ENCODE assay signal across 17 cellular contexts in genomic region chr5:135979510-135979909, GRCh38. TPM values are rescaled to one million over a fixed set of nuclear protein-coding genes. Genes with fewer than 3 reads are reported as not detected.
DNase-seq lines count a peak whose midpoint lies in the region; ATAC-seq and TF ChIP-seq lines count a peak whose summit lies in the region.
"Had no signal": no experiment of that assay in that cellular context is flagged by ENCODE, and none has a peak within 500 bp of the region (broad histone marks: within the 10 kb centered on the region; RNA-seq: fewer than 3 reads in every experiment).

No MANE protein-coding gene starts in this region.

- peak overlapping the region; percentile 12 for H3K9ac ChIP-seq in skeletal muscle satellite cell (ENCODE audit: low read depth, low read length)

- ATAC-seq in natural killer cell treated with Interleukin-12 subunit alpha and Interleukin-12 subunit beta and Interleukin-15 and Interleukin-18, amount 100 ng/mL, for 72 hours: no peak
- no peak for ATAC-seq in activated T-helper 17 cell treated with anti-CD3 and anti-CD28 coated beads, Interleukin-2, amount 50 U/mL, for 72 hours (replicated peaks)

- no peak for TF ChIP-seq CTCF in foreskin fibroblast (IDR thresholded peaks at IDR 0.05; ENCODE audit: low read depth, low read length)

- H3K4me3 ChIP-seq in foreskin fibroblast (ENCODE audit: low read depth in 1 of 2, low read length in 2 of 2): no peak overlapping the region
- H3K4me3 ChIP-seq in skeletal muscle satellite cell (ENCODE audit: low read length): no peak overlapping the region
- H3K4me3 ChIP-seq: coronary artery, esophagus squamous epithelium had no signal

- no peaks in the 10 kb centered on the region for H3K9me3 Mint-ChIP-seq in natural killer cell treated with Interleukin-12 subunit alpha and Interleukin-12 subunit beta and Interleukin-15 and Interleukin-18, amount 100 ng/mL, for 72 hours
- H3K9me3 Mint-ChIP-seq in activated T-helper 17 cell treated with anti-CD3 and anti-CD28 coated beads, Interleukin-2, amount 50 U/mL, for 72 hours: no peaks in the 10 kb centered on the region
- H3K9me3 Mint-ChIP-seq: activated CD4-positive, alpha-beta T cell treated with anti-CD3 and anti-CD28 coated beads, Interleukin-2, amount 10 ng/mL, durations not matched to agents 7 days and 5 days; CD4-positive, alpha-beta T cell had no signal

- H3K4me1 Mint-ChIP-seq in natural killer cell treated with Interleukin-12 subunit alpha and Interleukin-12 subunit beta and Interleukin-15 and Interleukin-18, amount 100 ng/mL, for 72 hours (ENCODE audit: low read depth in 2 of 2): no peaks in the 10 kb centered on the region
- no peaks in the 10 kb centered on the region for H3K4me1 Mint-ChIP-seq in activated T-helper 17 cell treated with anti-CD3 and anti-CD28 coated beads, Interleukin-2, amount 50 U/mL, for 72 hours
- H3K4me1 Mint-ChIP-seq: activated CD4-positive, alpha-beta T cell treated with anti-CD3 and anti-CD28 coated beads, Interleukin-2, amount 10 ng/mL, durations not matched to agents 7 days and 5 days had no signal

- H3K27ac Mint-ChIP-seq in natural killer cell treated with Interleukin-12 subunit alpha and Interleukin-12 subunit beta and Interleukin-15 and Interleukin-18, amount 100 ng/mL, for 72 hours: no peak overlapping the region
- H3K27ac Mint-ChIP-seq in activated T-helper 17 cell treated with anti-CD3 and anti-CD28 coated beads, Interleukin-2, amount 50 U/mL, for 72 hours: no peak overlapping the region
- H3K27ac Mint-ChIP-seq: activated CD4-positive, alpha-beta T cell treated with anti-CD3 and anti-CD28 coated beads, Interleukin-2, amount 10 ng/mL, durations not matched to agents 7 days and 5 days; activated T-cell treated with anti-CD3 and anti-CD28 coated beads, Interleukin-2, amount 50 U/mL, for 24 hours; CD4-positive, alpha-beta T cell had no signal

- H3K27me3 Mint-ChIP-seq in natural killer cell treated with Interleukin-12 subunit alpha and Interleukin-12 subunit beta and Interleukin-15 and Interleukin-18, amount 100 ng/mL, for 72 hours: peaks cover 24 to 32% of the 10 kb centered on the region in 2 donors
- peaks cover 28% of the 10 kb centered on the region for H3K27me3 Mint-ChIP-seq in activated T-helper 17 cell treated with anti-CD3 and anti-CD28 coated beads, Interleukin-2, amount 50 U/mL, for 72 hours

- peaks cover 29% of the 10 kb centered on the region for H3K4me1 ChIP-seq in skeletal muscle satellite cell (ENCODE audit: control insufficient read depth, insufficient read depth, low read length)

- no peak overlapping the region for H3K4me3 Mint-ChIP-seq in natural killer cell treated with Interleukin-12 subunit alpha and Interleukin-12 subunit beta and Interleukin-15 and Interleukin-18, amount 100 ng/mL, for 72 hours
- no peak overlapping the region for H3K4me3 Mint-ChIP-seq in activated T-helper 17 cell treated with anti-CD3 and anti-CD28 coated beads, Interleukin-2, amount 50 U/mL, for 72 hours
- H3K4me3 Mint-ChIP-seq: activated CD4-positive, alpha-beta T cell treated with anti-CD3 and anti-CD28 coated beads, Interleukin-2, amount 10 ng/mL, durations not matched to agents 7 days and 5 days; activated T-cell treated with anti-CD3 and anti-CD28 coated beads, Interleukin-2, amount 50 U/mL, for 24 hours; CD4-positive, alpha-beta T cell had no signal

- DNase-seq in GM04503 (ENCODE audit: low read depth) (peak; percentile 75), amniotic epithelial cell (ENCODE audit: low read depth) (peak; percentile 58), foreskin fibroblast (peak; percentile 82 to 89), 8988T (no peak)
- DNase-seq in natural killer cell treated with Interleukin-12 subunit alpha and Interleukin-12 subunit beta and Interleukin-15 and Interleukin-18, amount 100 ng/mL, for 72 hours (ENCODE audit: low spot score): no peak
- DNase-seq: activated CD4-positive, alpha-beta T cell treated with anti-CD3 and anti-CD28 coated beads, Interleukin-2, amount 10 ng/mL, durations not matched to agents 7 days and 5 days; activated T-cell treated with anti-CD3 and anti-CD28 coated beads, Interleukin-2, amount 50 U/mL, for 24 hours; CD4-positive, alpha-beta T cell; esophagus squamous epithelium; NCI-H2081 treated with DMSO at 0.1 percent for 48 hours; NCI-H748 treated with DMSO at 0.1 percent for 48 hours; nucleus accumbens; stimulated activated CD4-positive, alpha-beta T cell treated with anti-CD3 and anti-CD28 coated beads, Interleukin-12 subunit alpha, Interleukin-12 subunit beta, amount 100 ng/mL, for 4 hours had no signal

- no peak overlapping the region for H3K4me2 ChIP-seq in skeletal muscle satellite cell (ENCODE audit: low read length)

- H3K36me3 ChIP-seq in skeletal muscle satellite cell (ENCODE audit: insufficient read depth, low read length): no peaks in the 10 kb centered on the region
- H3K36me3 ChIP-seq: esophagus squamous epithelium had no signal

- no peaks in the 10 kb centered on the region for H3K36me3 Mint-ChIP-seq in natural killer cell treated with Interleukin-12 subunit alpha and Interleukin-12 subunit beta and Interleukin-15 and Interleukin-18, amount 100 ng/mL, for 72 hours
- no peaks in the 10 kb centered on the region for H3K36me3 Mint-ChIP-seq in activated T-helper 17 cell treated with anti-CD3 and anti-CD28 coated beads, Interleukin-2, amount 50 U/mL, for 72 hours (ENCODE audit: low read depth)

- H3K9me3 ChIP-seq in skeletal muscle satellite cell (replicated peaks; ENCODE audit: low read length): no peaks in the 10 kb centered on the region
- H3K9me3 ChIP-seq: esophagus squamous epithelium had no signal

- H3K27me3 ChIP-seq in skeletal muscle satellite cell (ENCODE audit: control insufficient read depth, insufficient read depth, low read length): no peaks in the 10 kb centered on the region

RNA-seq across cellular contexts. Expression of gene LECT2, which starts 24.7 kb away (rescaled TPM):
- not detected in 2 replicates for total RNA-seq in skeletal muscle satellite cell (2012; rRNA removed)
- total RNA-seq in natural killer cell treated with Interleukin-12 subunit alpha and Interleukin-12 subunit beta and Interleukin-15 and Interleukin-18, amount 100 ng/mL, for 72 hours: not detected
- total RNA-seq in activated T-helper 17 cell treated with anti-CD3 and anti-CD28 coated beads, Interleukin-2, amount 50 U/mL, for 72 hours: not detected
- total RNA-seq: activated CD4-positive, alpha-beta T cell treated with anti-CD3 and anti-CD28 coated beads, Interleukin-2, amount 10 ng/mL, durations not matched to agents 7 days and 5 days; CD4-positive, alpha-beta T cell; esophagus squamous epithelium; subcutaneous adipose tissue had no signal

RNA-seq across cellular contexts. Expression of gene TGFBI, which starts 49.3 kb away (rescaled TPM):
- total RNA-seq in skeletal muscle satellite cell (2012; rRNA removed): 1,248 and 1,783 TPM in 2 replicates
- not detected for total RNA-seq in natural killer cell treated with Interleukin-12 subunit alpha and Interleukin-12 subunit beta and Interleukin-15 and Interleukin-18, amount 100 ng/mL, for 72 hours
- under 1 TPM in 1 of 2 donors, not detected in 1; 0.78 TPM for total RNA-seq in activated T-helper 17 cell treated with anti-CD3 and anti-CD28 coated beads, Interleukin-2, amount 50 U/mL, for 72 hours

Comparison
In these comparisons a context has a peak if more than half of its experiments do, and no peak if none do; other contexts are left out.
1. DNase-seq: peak in GM04503 (single experiment), amniotic epithelial cell (single experiment) and foreskin fibroblast (2 of 2); none in natural killer cell treated with Interleukin-12 subunit alpha and Interleukin-12 subunit beta and Interleukin-15 and Interleukin-18, amount 100 ng/mL, for 72 hours (single experiment) and 8988T (single experiment).